In genomic region chrX:109537324-109537665, GRCh38 we compare ENCODE assay signal across 8 cellular contexts. TPM values are rescaled to one million over a fixed set of nuclear protein-coding genes. Genes with fewer than 3 reads are reported as not detected.
DNase-seq lines count a peak whose midpoint lies in the region; TF ChIP-seq lines count a peak whose summit lies in the region.

No MANE protein-coding gene starts in this region.

- H3K27me3 ChIP-seq in MM.1S (replicated peaks; ENCODE audit: insufficient read depth, low read length): no peaks in the 10 kb centered on the region
- no peaks in the 10 kb centered on the region for H3K27me3 ChIP-seq in layer of hippocampus (ENCODE audit: control insufficient read depth, insufficient read depth, low read length)

- peak overlapping the region; percentile 87 for H2AFZ ChIP-seq in MM.1S (ENCODE audit: low read length)

- TF ChIP-seq CTCF in GM12865 (IDR thresholded peaks at IDR 0.05; ENCODE audit: insufficient read depth, low read depth, low read length, missing control alignments) (no peak), MM.1S (IDR thresholded peaks at IDR 0.05; ENCODE audit: low read length) (no peak)

- H3K36me3 ChIP-seq in MM.1S (replicated peaks; ENCODE audit: insufficient read depth, low read length): no peaks in the 10 kb centered on the region

- H3K9ac ChIP-seq in MM.1S (ENCODE audit: low read length): peak overlapping the region; percentile 84

- no peaks in the 10 kb centered on the region for H3K9me2 ChIP-seq in MM.1S (replicated peaks; ENCODE audit: insufficient read depth, low read length)

- H3K79me2 ChIP-seq in MM.1S (ENCODE audit: low read length): no peaks in the 10 kb centered on the region

- H3K4me1 ChIP-seq in MM.1S (ENCODE audit: low read length): no peaks in the 10 kb centered on the region

- DNase-seq in GM12865 (ENCODE audit: low read depth): no peak
- peak; percentile 34 for DNase-seq in MM.1S
- DNase-seq in T47D (ENCODE audit: low read depth in 1 of 2, low spot score in 1 of 2): peak; percentile 0 to 90
- no peak for DNase-seq in stimulated activated CD4-positive, alpha-beta T cell treated with anti-CD3 and anti-CD28 coated beads, Interleukin-2, amount 100 ng/mL, for 48 hours
- no peak for DNase-seq in GDM1 (lab: John Stamatoyannopoulos, UW)
- no peak for DNase-seq in NCI-H2227 (lab: John Stamatoyannopoulos, UW; ENCODE audit: unreplicated experiment)

- in situ Hi-C loops in T47D (cut with HindIII; ENCODE audit: low pct_unique_long_range_greater_than_20kb, low sequenced_read_pairs): no loop called here

- H3F3A ChIP-seq in MM.1S (ENCODE audit: insufficient read depth, low read length): peaks cover 8% of the 10 kb centered on the region

- peak overlapping the region; percentile 62; the same call in 1 of the 2 replicates for H3K4me2 ChIP-seq in MM.1S (ENCODE audit: low read depth, low read length)

- peak overlapping the region; percentile 80 for H3K4me3 ChIP-seq in GM12865 (ENCODE audit: low read depth, low read length)
- H3K4me3 ChIP-seq in MM.1S (ENCODE audit: low read length): peak overlapping the region; percentile 85

- H3K9me3 ChIP-seq in MM.1S (replicated peaks; ENCODE audit: insufficient read depth, low read length): no peaks in the 10 kb centered on the region

- no peaks in the 10 kb centered on the region for H4K20me1 ChIP-seq in MM.1S (ENCODE audit: insufficient read depth, low read length)

- H3K27ac ChIP-seq in MM.1S (ENCODE audit: low read length) (peak overlapping the region; percentile 90), layer of hippocampus (ENCODE audit: low read depth, low read length) (peak overlapping the region; percentile 86), temporal lobe (ENCODE audit: low read depth, low read length) (peak overlapping the region; percentile 41)

RNA-seq across cellular contexts. Expression of gene NXT2, which starts 0.7 kb away (rescaled TPM):
- 5.9 TPM for total RNA-seq in temporal lobe

RNA-seq across cellular contexts. Expression of gene GUCY2F, which starts 55.4 kb away (rescaled TPM):
- under 0.01 TPM for total RNA-seq in temporal lobe

Comparison
In these comparisons a context has a peak if more than half of its experiments do, and no peak if none do; other contexts are left out.
1. DNase-seq: peak in MM.1S (single experiment) and T47D (2 of 2); none in GM12865 (single experiment), stimulated activated CD4-positive, alpha-beta T cell treated with anti-CD3 and anti-CD28 coated beads, Interleukin-2, amount 100 ng/mL, for 48 hours (0 of 2), GDM1 (single experiment) and NCI-H2227 (single experiment).
2. Peak in every context shown above with its lines, with median percentiles within 50 percentile points of each other: H3K27ac ChIP-seq.